ENCODE assay signal across 1 cellular context in genomic region chr19:10565028-10565566, GRCh38.
TF ChIP-seq lines count a peak whose summit lies in the region.

No MANE protein-coding gene starts in this region.

TF ChIP-seq in H1, 55 proteins besides CTCF, POLR2A, EP300 and RAD21:
- TF ChIP-seq CTBP2 (IDR thresholded peaks at IDR 0.05; ENCODE audit: borderline replicate concordance, insufficient read depth, insufficient read length, low read length) (no peak), ATF3 (IDR thresholded peaks at IDR 0.05; ENCODE audit: insufficient read depth, low read depth, low read length) (no peak), SP1 (IDR thresholded peaks at IDR 0.05; ENCODE audit: low read depth, low read length) (no peak), TCF12 (IDR thresholded peaks at IDR 0.05; ENCODE audit: low read depth, low read length) (no peak), GTF2F1 (IDR thresholded peaks at IDR 0.05; ENCODE audit: borderline replicate concordance, low read depth, low read length) (no peak), SIN3A (conservative IDR thresholded peaks at IDR 0.05 in 1 of 2, IDR thresholded peaks at IDR 0.05 in 1 of 2; ENCODE audit: low read depth in 1 of 2, low read length in 2 of 2) (peak in 1 of 2 experiments; percentile 25; a peak in 1 of 4 replicates), MAFK (IDR thresholded peaks at IDR 0.05; ENCODE audit: low read depth, low read length) (no peak), KDM5A (IDR thresholded peaks at IDR 0.05; ENCODE audit: low read length) (no peak), SUZ12 (IDR thresholded peaks at IDR 0.05; ENCODE audit: low read length) (no peak), TAF1 (IDR thresholded peaks at IDR 0.05; ENCODE audit: low read depth, low read length) (no peak), JUN (IDR thresholded peaks at IDR 0.05; ENCODE audit: low read depth, low read length) (no peak), FOSL1 (IDR thresholded peaks at IDR 0.05; ENCODE audit: insufficient read depth, low read depth, low read length) (no peak), BACH1 (IDR thresholded peaks at IDR 0.05; ENCODE audit: low read length) (no peak), CBX5 (IDR thresholded peaks at IDR 0.05; ENCODE audit: low read depth, low read length) (no peak), SIRT6 (IDR thresholded peaks at IDR 0.05; ENCODE audit: low read length) (no peak), CREB1 (IDR thresholded peaks at IDR 0.05) (no peak), KDM4A (IDR thresholded peaks at IDR 0.05; ENCODE audit: low read depth, low read length, severe bottlenecking) (no peak), HDAC2 (IDR thresholded peaks at IDR 0.05; ENCODE audit: borderline replicate concordance in 1 of 2, low read depth in 2 of 2, low read length in 2 of 2) (0 out of 4 replicates have a peak, but pooled peaks of 1 of the 2 experiments have one; percentile 77), CEBPB (IDR thresholded peaks at IDR 0.05; ENCODE audit: low read depth, low read length) (no peak), SP2 (IDR thresholded peaks at IDR 0.05; ENCODE audit: low read length) (no peak), NANOG (IDR thresholded peaks at IDR 0.05; ENCODE audit: insufficient read depth, low read depth, low read length, poor library complexity, severe bottlenecking) (no peak), TAF7 (optimal IDR thresholded peaks at IDR 0.05; ENCODE audit: borderline replicate concordance, low read depth, low read length) (no peak), RNF2 (IDR thresholded peaks at IDR 0.05; ENCODE audit: borderline replicate concordance, low read depth, low read length, missing control alignments, poor library complexity, severe bottlenecking) (no peak), SP4 (IDR thresholded peaks at IDR 0.05; ENCODE audit: low read length) (no peak), RXRA (IDR thresholded peaks at IDR 0.05; ENCODE audit: insufficient read depth, low read depth, low read length) (no peak), SAP30 (IDR thresholded peaks at IDR 0.05; ENCODE audit: insufficient read depth, insufficient replicate concordance, low read length) (peak; percentile 66)
- TF ChIP-seq, protein P1, sequence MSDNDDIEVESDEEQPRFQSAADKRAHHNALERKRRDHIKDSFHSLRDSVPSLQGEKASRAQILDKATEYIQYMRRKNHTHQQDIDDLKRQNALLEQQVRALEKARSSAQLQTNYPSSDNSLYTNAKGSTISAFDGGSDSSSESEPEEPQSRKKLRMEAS (IDR thresholded peaks at IDR 0.05) = peak; percentile 52
